1 cellular context compared by ENCODE assay signal in the genomic region with DNA sequence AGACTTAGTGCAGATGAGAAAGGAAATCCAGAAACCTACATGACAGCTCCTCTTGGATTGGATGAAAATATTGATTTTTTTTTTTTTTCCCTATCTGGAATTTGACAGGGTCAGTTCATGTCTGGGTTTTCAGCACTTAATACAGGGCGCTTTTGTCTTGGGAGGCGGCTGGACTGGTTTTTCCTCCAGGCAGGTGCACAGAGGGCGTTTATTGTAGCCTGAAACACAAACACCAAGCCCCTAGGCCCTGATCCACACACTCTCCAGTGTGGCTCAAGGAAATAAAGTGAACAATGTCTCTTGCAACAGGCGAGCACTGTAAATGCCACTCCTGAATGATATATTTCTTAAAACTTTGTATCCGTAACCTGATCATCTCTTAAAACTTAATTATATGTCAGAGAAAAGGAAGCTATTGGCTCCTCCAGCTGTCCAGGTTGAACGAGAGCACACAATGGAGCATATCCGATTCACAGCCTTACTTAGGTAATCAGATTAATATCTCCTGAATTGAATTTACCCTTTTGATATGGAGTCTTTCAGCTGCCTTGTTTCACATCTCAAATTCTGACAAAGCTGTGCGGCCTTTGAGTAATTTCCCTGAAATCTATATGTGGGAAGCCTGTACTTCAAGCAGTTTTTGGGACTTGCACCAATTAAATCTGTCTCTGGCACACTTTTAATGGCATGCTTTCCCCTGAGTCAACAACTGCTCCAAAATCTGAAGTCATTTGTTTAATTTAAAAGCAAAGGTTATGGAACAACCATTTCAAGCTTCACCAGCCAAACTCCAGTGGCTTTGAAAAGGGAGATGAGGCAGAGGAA.
TF ChIP-seq lines count a peak whose summit lies in the region.

No MANE protein-coding gene starts in this region.

TF ChIP-seq in HepG2, 621 proteins besides CTCF, POLR2A, EP300 and RAD21 (continued from another document):
- TF ChIP-seq SALL1 (CRISPR knock-in tag; IDR thresholded peaks at IDR 0.05) (peak; percentile 18; the same call in 1 of the 2 replicates), RARA (CRISPR knock-in tag; IDR thresholded peaks at IDR 0.05) (peak; percentile 31; the same call in 1 of the 2 replicates), AGO2 (optimal IDR thresholded peaks at IDR 0.05; ENCODE audit: low read depth, low read length) (no peak), GABPB1 (CRISPR knock-in tag; IDR thresholded peaks at IDR 0.05) (no peak), PRPF4 (IDR thresholded peaks at IDR 0.05; ENCODE audit: low read depth, low read length, poor library complexity, severe bottlenecking) (no peak), NR1H2 (CRISPR knock-in tag; IDR thresholded peaks at IDR 0.05; ENCODE audit: borderline replicate concordance, low read depth) (no peak), ONECUT2 (CRISPR knock-in tag; IDR thresholded peaks at IDR 0.05) (peak; percentile 84), ZNF362 (CRISPR knock-in tag; IDR thresholded peaks at IDR 0.05; ENCODE audit: borderline replicate concordance) (peak; percentile 89), NONO (IDR thresholded peaks at IDR 0.05) (no peak), NONO (CRISPR knock-in tag; conservative IDR thresholded peaks at IDR 0.05) (no peak), ZKSCAN1 (IDR thresholded peaks at IDR 0.05; ENCODE audit: low read length) (no peak), WIZ (CRISPR knock-in tag; IDR thresholded peaks at IDR 0.05) (no peak)
- TF ChIP-seq, protein P1, sequence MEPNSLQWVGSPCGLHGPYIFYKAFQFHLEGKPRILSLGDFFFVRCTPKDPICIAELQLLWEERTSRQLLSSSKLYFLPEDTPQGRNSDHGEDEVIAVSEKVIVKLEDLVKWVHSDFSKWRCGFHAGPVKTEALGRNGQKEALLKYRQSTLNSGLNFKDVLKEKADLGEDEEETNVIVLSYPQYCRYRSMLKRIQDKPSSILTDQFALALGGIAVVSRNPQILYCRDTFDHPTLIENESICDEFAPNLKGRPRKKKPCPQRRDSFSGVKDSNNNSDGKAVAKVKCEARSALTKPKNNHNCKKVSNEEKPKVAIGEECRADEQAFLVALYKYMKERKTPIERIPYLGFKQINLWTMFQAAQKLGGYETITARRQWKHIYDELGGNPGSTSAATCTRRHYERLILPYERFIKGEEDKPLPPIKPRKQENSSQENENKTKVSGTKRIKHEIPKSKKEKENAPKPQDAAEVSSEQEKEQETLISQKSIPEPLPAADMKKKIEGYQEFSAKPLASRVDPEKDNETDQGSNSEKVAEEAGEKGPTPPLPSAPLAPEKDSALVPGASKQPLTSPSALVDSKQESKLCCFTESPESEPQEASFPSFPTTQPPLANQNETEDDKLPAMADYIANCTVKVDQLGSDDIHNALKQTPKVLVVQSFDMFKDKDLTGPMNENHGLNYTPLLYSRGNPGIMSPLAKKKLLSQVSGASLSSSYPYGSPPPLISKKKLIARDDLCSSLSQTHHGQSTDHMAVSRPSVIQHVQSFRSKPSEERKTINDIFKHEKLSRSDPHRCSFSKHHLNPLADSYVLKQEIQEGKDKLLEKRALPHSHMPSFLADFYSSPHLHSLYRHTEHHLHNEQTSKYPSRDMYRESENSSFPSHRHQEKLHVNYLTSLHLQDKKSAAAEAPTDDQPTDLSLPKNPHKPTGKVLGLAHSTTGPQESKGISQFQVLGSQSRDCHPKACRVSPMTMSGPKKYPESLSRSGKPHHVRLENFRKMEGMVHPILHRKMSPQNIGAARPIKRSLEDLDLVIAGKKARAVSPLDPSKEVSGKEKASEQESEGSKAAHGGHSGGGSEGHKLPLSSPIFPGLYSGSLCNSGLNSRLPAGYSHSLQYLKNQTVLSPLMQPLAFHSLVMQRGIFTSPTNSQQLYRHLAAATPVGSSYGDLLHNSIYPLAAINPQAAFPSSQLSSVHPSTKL (CRISPR knock-in tag; IDR thresholded peaks at IDR 0.05) = peak; percentile 27; the same call in 1 of the 2 replicates
TF ChIP-seq in HepG2: peak in this region for 10.
